4 cellular contexts compared by ENCODE assay signal in the genomic region with DNA sequence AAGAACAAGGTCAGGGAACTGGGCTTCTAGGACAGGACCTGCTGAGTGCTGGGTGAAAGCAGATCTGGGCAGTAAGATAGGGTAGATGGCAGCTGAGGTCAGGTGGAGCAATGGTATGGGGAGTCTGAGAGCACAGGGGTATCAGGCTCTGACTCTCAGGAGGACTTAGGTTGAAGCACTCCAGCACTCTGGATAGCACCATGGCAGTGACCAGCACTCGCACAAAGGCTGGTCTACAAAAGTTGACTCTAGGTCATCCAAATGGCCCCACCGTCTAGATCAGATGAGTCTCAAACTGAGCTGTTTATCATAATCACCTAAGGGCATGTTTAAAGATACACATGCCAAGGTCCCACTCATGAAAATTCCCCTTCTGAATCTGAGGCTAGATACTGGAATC.
TF ChIP-seq lines count a peak whose summit lies in the region.

No MANE protein-coding gene starts in this region.

TF ChIP-seq in SK-N-SH, 30 proteins besides CTCF, POLR2A, EP300 and RAD21 (continued from another document):
- TF ChIP-seq, protein P1, sequence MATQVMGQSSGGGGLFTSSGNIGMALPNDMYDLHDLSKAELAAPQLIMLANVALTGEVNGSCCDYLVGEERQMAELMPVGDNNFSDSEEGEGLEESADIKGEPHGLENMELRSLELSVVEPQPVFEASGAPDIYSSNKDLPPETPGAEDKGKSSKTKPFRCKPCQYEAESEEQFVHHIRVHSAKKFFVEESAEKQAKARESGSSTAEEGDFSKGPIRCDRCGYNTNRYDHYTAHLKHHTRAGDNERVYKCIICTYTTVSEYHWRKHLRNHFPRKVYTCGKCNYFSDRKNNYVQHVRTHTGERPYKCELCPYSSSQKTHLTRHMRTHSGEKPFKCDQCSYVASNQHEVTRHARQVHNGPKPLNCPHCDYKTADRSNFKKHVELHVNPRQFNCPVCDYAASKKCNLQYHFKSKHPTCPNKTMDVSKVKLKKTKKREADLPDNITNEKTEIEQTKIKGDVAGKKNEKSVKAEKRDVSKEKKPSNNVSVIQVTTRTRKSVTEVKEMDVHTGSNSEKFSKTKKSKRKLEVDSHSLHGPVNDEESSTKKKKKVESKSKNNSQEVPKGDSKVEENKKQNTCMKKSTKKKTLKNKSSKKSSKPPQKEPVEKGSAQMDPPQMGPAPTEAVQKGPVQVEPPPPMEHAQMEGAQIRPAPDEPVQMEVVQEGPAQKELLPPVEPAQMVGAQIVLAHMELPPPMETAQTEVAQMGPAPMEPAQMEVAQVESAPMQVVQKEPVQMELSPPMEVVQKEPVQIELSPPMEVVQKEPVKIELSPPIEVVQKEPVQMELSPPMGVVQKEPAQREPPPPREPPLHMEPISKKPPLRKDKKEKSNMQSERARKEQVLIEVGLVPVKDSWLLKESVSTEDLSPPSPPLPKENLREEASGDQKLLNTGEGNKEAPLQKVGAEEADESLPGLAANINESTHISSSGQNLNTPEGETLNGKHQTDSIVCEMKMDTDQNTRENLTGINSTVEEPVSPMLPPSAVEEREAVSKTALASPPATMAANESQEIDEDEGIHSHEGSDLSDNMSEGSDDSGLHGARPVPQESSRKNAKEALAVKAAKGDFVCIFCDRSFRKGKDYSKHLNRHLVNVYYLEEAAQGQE (IDR thresholded peaks at IDR 0.05; ENCODE audit: low read depth, low read length): peak; percentile 85

TF ChIP-seq in SK-N-SH treated with all-trans-retinoic acid at 6 μM for 48 hours, 23 proteins besides CTCF, POLR2A, EP300 and RAD21:
- TF ChIP-seq CREB5 (CRISPR knock-in tag; IDR thresholded peaks at IDR 0.05; ENCODE audit: low read depth): no peak
- TF ChIP-seq, protein P2, sequence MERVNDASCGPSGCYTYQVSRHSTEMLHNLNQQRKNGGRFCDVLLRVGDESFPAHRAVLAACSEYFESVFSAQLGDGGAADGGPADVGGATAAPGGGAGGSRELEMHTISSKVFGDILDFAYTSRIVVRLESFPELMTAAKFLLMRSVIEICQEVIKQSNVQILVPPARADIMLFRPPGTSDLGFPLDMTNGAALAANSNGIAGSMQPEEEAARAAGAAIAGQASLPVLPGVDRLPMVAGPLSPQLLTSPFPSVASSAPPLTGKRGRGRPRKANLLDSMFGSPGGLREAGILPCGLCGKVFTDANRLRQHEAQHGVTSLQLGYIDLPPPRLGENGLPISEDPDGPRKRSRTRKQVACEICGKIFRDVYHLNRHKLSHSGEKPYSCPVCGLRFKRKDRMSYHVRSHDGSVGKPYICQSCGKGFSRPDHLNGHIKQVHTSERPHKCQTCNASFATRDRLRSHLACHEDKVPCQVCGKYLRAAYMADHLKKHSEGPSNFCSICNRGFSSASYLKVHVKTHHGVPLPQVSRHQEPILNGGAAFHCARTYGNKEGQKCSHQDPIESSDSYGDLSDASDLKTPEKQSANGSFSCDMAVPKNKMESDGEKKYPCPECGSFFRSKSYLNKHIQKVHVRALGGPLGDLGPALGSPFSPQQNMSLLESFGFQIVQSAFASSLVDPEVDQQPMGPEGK (CRISPR knock-in tag; IDR thresholded peaks at IDR 0.05; ENCODE audit: borderline replicate concordance): no peak
- TF ChIP-seq BACH2 (CRISPR knock-in tag; IDR thresholded peaks at IDR 0.05; ENCODE audit: borderline replicate concordance): no peak
- TF ChIP-seq ZNF565 (CRISPR knock-in tag; conservative IDR thresholded peaks at IDR 0.05; ENCODE audit: low read depth): no peak
- TF ChIP-seq TCF4 (CRISPR knock-in tag; IDR thresholded peaks at IDR 0.05; ENCODE audit: borderline replicate concordance): no peak
- no peak for TF ChIP-seq CSDC2 (CRISPR knock-in tag; IDR thresholded peaks at IDR 0.05)

TF ChIP-seq in HCT116, 20 proteins besides CTCF, POLR2A, EP300 and RAD21:
- TF ChIP-seq, protein P3, sequence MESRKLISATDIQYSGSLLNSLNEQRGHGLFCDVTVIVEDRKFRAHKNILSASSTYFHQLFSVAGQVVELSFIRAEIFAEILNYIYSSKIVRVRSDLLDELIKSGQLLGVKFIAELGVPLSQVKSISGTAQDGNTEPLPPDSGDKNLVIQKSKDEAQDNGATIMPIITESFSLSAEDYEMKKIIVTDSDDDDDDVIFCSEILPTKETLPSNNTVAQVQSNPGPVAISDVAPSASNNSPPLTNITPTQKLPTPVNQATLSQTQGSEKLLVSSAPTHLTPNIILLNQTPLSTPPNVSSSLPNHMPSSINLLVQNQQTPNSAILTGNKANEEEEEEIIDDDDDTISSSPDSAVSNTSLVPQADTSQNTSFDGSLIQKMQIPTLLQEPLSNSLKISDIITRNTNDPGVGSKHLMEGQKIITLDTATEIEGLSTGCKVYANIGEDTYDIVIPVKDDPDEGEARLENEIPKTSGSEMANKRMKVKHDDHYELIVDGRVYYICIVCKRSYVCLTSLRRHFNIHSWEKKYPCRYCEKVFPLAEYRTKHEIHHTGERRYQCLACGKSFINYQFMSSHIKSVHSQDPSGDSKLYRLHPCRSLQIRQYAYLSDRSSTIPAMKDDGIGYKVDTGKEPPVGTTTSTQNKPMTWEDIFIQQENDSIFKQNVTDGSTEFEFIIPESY (IDR thresholded peaks at IDR 0.05; ENCODE audit: extremely low read depth, insufficient replicate concordance, low read length): no peak
- TF ChIP-seq, protein P1 (IDR thresholded peaks at IDR 0.05; ENCODE audit: low read depth): peak; percentile 11
- no peak for TF ChIP-seq EGR1 (IDR thresholded peaks at IDR 0.05; ENCODE audit: low read depth)

TF ChIP-seq in PFSK-1, 5 proteins besides CTCF, POLR2A, EP300 and RAD21 (continued from another document):
- TF ChIP-seq FOXP2 (optimal IDR thresholded peaks at IDR 0.05; ENCODE audit: borderline replicate concordance, extremely low read depth, extremely low read length, insufficient read depth): no peak
